ENCODE assay signal across 25 cellular contexts in the genomic region with DNA sequence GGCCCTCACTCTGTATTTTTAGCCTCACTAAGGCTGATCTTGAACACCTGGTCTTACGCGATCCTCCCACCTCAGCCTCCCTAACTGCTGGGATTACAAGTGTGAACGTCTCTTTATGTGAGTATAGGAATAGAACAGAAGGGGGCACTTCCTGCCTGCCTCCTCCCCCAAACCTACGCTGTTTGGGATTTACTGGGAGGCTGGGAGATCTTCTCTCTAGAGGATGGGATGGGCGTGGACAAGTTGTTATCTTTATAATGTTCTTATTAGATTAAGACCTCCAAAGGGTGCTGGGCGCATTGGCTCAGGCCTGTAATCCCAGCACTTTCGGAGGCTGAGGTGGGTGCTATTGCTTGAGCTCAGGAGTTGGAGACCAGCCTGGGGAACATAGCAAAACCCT. TPM values are rescaled to one million over a fixed set of nuclear protein-coding genes. Genes with fewer than 3 reads are reported as not detected.
A peak's percentile ranks its signal among the peaks of the same experiment; 100 is the strongest.
DNase-seq lines count a peak whose midpoint lies in the region; ATAC-seq, FAIRE-seq and TF ChIP-seq lines count a peak whose summit lies in the region.
"Had no signal": no experiment of that assay in that cellular context is flagged by ENCODE, and none has a peak within 500 bp of the region (broad histone marks: within the 10 kb centered on the region; RNA-seq: fewer than 3 reads in every experiment).

No MANE protein-coding gene starts in this region.

- H4K20me1 ChIP-seq in HepG2 (ENCODE audit: insufficient read depth, low read length), result peaks cover 11% of the 10 kb centered on the region

- peaks cover 36% of the 10 kb centered on the region for H3K4me1 Mint-ChIP-seq in memory B cell

- no TSS peak for BruUV-seq in HepG2 (replicated peaks; lab: Mats Ljungman, UMichigan)

- intact Hi-C loops in HepG2 (cut with micrococcal nuclease; ENCODE audit: unreplicated experiment) (no loop called here), right lobe of liver (cut with DNase I) (no loop called here), mucosa of descending colon (cut with DNase I, micrococcal nuclease) (no loop called here), thyroid gland (cut with DNase I) (no loop called here)

- CTCF ChIA-PET in HepG2 (lab: Yijun Ruan, JAX; ENCODE audit: low intra/inter-chr PET ratio, low total read pairs), result no interaction called here

- peaks cover 41% of the 10 kb centered on the region for H3K4me1 ChIP-seq in HepG2 (ENCODE audit: insufficient read depth, low read length)
- peaks cover 0 to 6% (median 2%) of the 10 kb centered on the region in 4 donors for H3K4me1 ChIP-seq in right lobe of liver
- peaks cover 15% of the 10 kb centered on the region for H3K4me1 ChIP-seq in mucosa of descending colon (ENCODE audit: low read depth)
- peaks cover 11 to 15% of the 10 kb centered on the region in 2 donors for H3K4me1 ChIP-seq in thyroid gland
- H3K4me1 ChIP-seq: BE2C had no signal

- DNase-seq in HepG2 (ENCODE audit: low spot score), result no peak
- DNase-seq in right lobe of liver, result no peak
- peak; percentile 32 for DNase-seq in SK-N-DZ (ENCODE audit: low spot score)
- DNase-seq in memory B cell (ENCODE audit: low spot score in 2 of 2), result no peak
- no peak for DNase-seq in mucosa of descending colon
- no peak for DNase-seq in thyroid gland
- DNase-seq in HTR-8/SVneo (ENCODE audit: insufficient read length, low spot score), result no peak
- no peak for DNase-seq in ureter (ENCODE audit: low spot score)
- DNase-seq: activated CD4-positive, alpha-beta T cell treated with anti-CD3 and anti-CD28 coated beads for 48 hours; activated T-cell treated with anti-CD3 and anti-CD28 coated beads, Interleukin-2, amount 50 U/mL, for 24 hours; BE2C; Caco-2; DMS79 treated with DMSO at 0.1 percent for 48 hours; effector CD4-positive, alpha-beta T cell; head of caudate nucleus; NCI-H1092 treated with DMSO at 0.1 percent for 48 hours; NCI-H187; NCI-H524 treated with DMSO at 0.1 percent for 48 hours; Peyer's patch; stimulated activated naive CD8-positive, alpha-beta T cell treated with anti-CD3 and anti-CD28 coated beads, Interleukin-15, Interleukin-2, amounts not matched to agents 100 U/mL and 50 U/mL, for 24 hours had no signal

- peaks cover 8% of the 10 kb centered on the region for H3K36me3 Mint-ChIP-seq in memory B cell

- no peak overlapping the region for H2AFZ ChIP-seq in HepG2 (ENCODE audit: low read length)

- H3K36me3 ChIP-seq in HepG2 (replicated peaks in 1 of 2; ENCODE audit: control insufficient read depth in 1 of 2, insufficient read depth in 2 of 2, low read length in 2 of 2), result no peaks in the 10 kb centered on the region
- no peaks in the 10 kb centered on the region for H3K36me3 ChIP-seq in right lobe of liver
- H3K36me3 ChIP-seq in mucosa of descending colon (ENCODE audit: low read depth), result no peaks in the 10 kb centered on the region
- H3K36me3 ChIP-seq in thyroid gland, result no peaks in the 10 kb centered on the region
- H3K36me3 ChIP-seq: BE2C, HAP-1, neutrophil, Peyer's patch, thoracic aorta had no signal

- TF ChIP-seq POLR2A in HepG2 (IDR thresholded peaks at IDR 0.05; ENCODE audit: insufficient read depth in 1 of 2, low read depth in 2 of 2, low read length in 2 of 2), result no peak
- TF ChIP-seq POLR2A in right lobe of liver (IDR thresholded peaks at IDR 0.05), result no peak
- TF ChIP-seq POLR2A in thyroid gland (IDR thresholded peaks at IDR 0.05), result no peak

- peaks cover 2% of the 10 kb centered on the region for H3K9me3 Mint-ChIP-seq in memory B cell

- 81% methylated on average over 7 of the region's 7 CpGs for WGBS in HepG2 (ENCODE audit: low lambda C conversion rate)
- WGBS in right lobe of liver (ENCODE audit: insufficient coverage, low coverage, low lambda C conversion rate, missing lambda C conversion rate), result 76% methylated on average over 7 of the region's 7 CpGs
- WGBS in thyroid gland, 2 donors, result 83% methylated on average over 7 of the region's 7 CpGs

- H3K4me3 ChIP-seq in HepG2 (replicated peaks in 1 of 3; ENCODE audit: insufficient read depth in 1 of 3, low read depth in 2 of 3, low read length in 3 of 3), result no peak overlapping the region
- H3K4me3 ChIP-seq in right lobe of liver, result no peak overlapping the region
- no peak overlapping the region for H3K4me3 ChIP-seq in mucosa of descending colon
- H3K4me3 ChIP-seq in thyroid gland (replicated peaks in 1 of 3), result no peak overlapping the region
- H3K4me3 ChIP-seq: HAP-1, K562, Peyer's patch, SJSA1, thoracic aorta had no signal

- H3K27ac ChIP-seq in HepG2 (ENCODE audit: extremely low read length, insufficient read depth, low read length) (no peak overlapping the region), right lobe of liver (no peak overlapping the region), thyroid gland (no peak overlapping the region)
- H3K27ac ChIP-seq: neutrophil, Peyer's patch, SJSA1, thoracic aorta had no signal

- H3K4me3 Mint-ChIP-seq in memory B cell, result no peak overlapping the region
- H3K4me3 Mint-ChIP-seq: activated T-cell treated with anti-CD3 and anti-CD28 coated beads, Interleukin-2, amount 50 U/mL, for 24 hours had no signal

- TF ChIP-seq CTCF in HepG2 (CRISPR knock-in tag; IDR thresholded peaks at IDR 0.05) (no peak), right lobe of liver (IDR thresholded peaks at IDR 0.05) (no peak), mucosa of descending colon (IDR thresholded peaks at IDR 0.05) (no peak), thyroid gland (IDR thresholded peaks at IDR 0.05) (no peak)

- no peak for TF ChIP-seq RAD21 in HepG2 (CRISPR knock-in tag; IDR thresholded peaks at IDR 0.05)

- POLR2A ChIA-PET in HepG2 (lab: Yijun Ruan, JAX), result no interaction called here

- H3K27me3 Mint-ChIP-seq in memory B cell, result no peaks in the 10 kb centered on the region
- H3K27me3 Mint-ChIP-seq: activated T-cell treated with anti-CD3 and anti-CD28 coated beads, Interleukin-2, amount 50 U/mL, for 24 hours had no signal

- H3K79me2 ChIP-seq in HepG2 (ENCODE audit: insufficient read depth, low read length), result peaks cover 14% of the 10 kb centered on the region

- H3K9me3 ChIP-seq in HepG2 (ENCODE audit: low read length) (no peaks in the 10 kb centered on the region), right lobe of liver (no peaks in the 10 kb centered on the region), mucosa of descending colon (no peaks in the 10 kb centered on the region), thyroid gland (no peaks in the 10 kb centered on the region)
- H3K9me3 ChIP-seq: BE2C, Caco-2, HAP-1, neutrophil, Peyer's patch, thoracic aorta had no signal

- no peak overlapping the region for H3K4me2 ChIP-seq in HepG2 (ENCODE audit: low read depth, low read length)

- ATAC-seq in HepG2, result no peak
- no peak for ATAC-seq in right lobe of liver
- ATAC-seq in memory B cell (ENCODE audit: low read depth), result no peak
- ATAC-seq in mucosa of descending colon, result no peak
- ATAC-seq: K562; stimulated activated naive CD8-positive, alpha-beta T cell treated with anti-CD3 and anti-CD28 coated beads, Interleukin-15, Interleukin-2, amounts not matched to agents 100 U/mL and 50 U/mL, for 24 hours had no signal

- peak overlapping the region; percentile 74 for H3K27ac Mint-ChIP-seq in memory B cell
- H3K27ac Mint-ChIP-seq: activated T-cell treated with anti-CD3 and anti-CD28 coated beads, Interleukin-2, amount 50 U/mL, for 24 hours had no signal

- TF ChIP-seq EP300 in HepG2 (IDR thresholded peaks at IDR 0.05; ENCODE audit: low read depth in 2 of 2, low read length in 2 of 2) (no peak), HepG2 (CRISPR knock-in tag; IDR thresholded peaks at IDR 0.05; ENCODE audit: borderline replicate concordance) (no peak)

- FAIRE-seq in HepG2 (lab: Jason Lieb, UNC) (no peak), HTR-8/SVneo (lab: Jason Lieb, UNC) (no peak)
- FAIRE-seq: K562 had no signal

- in situ Hi-C loops in HepG2 (cut with HindIII; ENCODE audit: extremely low pct_ligation_motif_present, low pct_unique_long_range_greater_than_20kb), result loop anchor here (10.0 kb wide), 1 partner anchor 127 kb away; no protein-coding TSS in a partner anchor

- no peaks in the 10 kb centered on the region; a peak in 1 of 5 replicates for H3K27me3 ChIP-seq in HepG2 (ENCODE audit: control insufficient read depth in 1 of 2, insufficient read depth in 2 of 2, low read length in 2 of 2)
- H3K27me3 ChIP-seq in right lobe of liver, result no peaks in the 10 kb centered on the region
- H3K27me3 ChIP-seq in thyroid gland, result no peaks in the 10 kb centered on the region
- H3K27me3 ChIP-seq: BE2C, neutrophil, Peyer's patch, SJSA1 had no signal

- H3K9ac ChIP-seq in HepG2 (ENCODE audit: insufficient read depth, low read depth, low read length), result no peak overlapping the region

RNA-seq across cellular contexts. Expression of gene CSNK1G2, which starts 2.9 kb away (rescaled TPM):
- total RNA-seq in HepG2 (2016; rRNA removed; fragmentation: Illumina TruSeq; extraction: Trizol) (29.7 and 53.8 TPM in 2 replicates), right lobe of liver (10 to 100 TPM; 14.4 to 35.2 (median 22.6) TPM), mucosa of descending colon (10 to 100 TPM; 51.8 to 58.6 (median 56.7) TPM), thyroid gland (10 to 100 TPM; 47.2 to 67.6 (median 60.8) TPM), ureter (57.2 TPM)
- 40.6 and 41.0 TPM in 2 replicates for total RNA-seq in HepG2 (2016; cell fraction: cytosol; rRNA removed; fragmentation: Illumina TruSeq; extraction: Trizol; ENCODE audit: low read depth)
- 26.8 and 56.3 TPM in 2 replicates for total RNA-seq in HepG2 (2016; cell fraction: insoluble cytoplasmic fraction; rRNA removed; fragmentation: Illumina TruSeq; extraction: Trizol)
- total RNA-seq in HepG2 (2016; cell fraction: membrane; rRNA removed; fragmentation: Illumina TruSeq; extraction: Trizol), result 85.2 and 87.4 TPM in 2 replicates
- 39.2 and 46.8 TPM in 2 replicates for total RNA-seq in HepG2 (2016; cell fraction: nucleus; rRNA removed; fragmentation: Illumina TruSeq; extraction: Trizol)
- polyA plus RNA-seq in HepG2 (2011; rRNA removed), result 72.5 and 88.4 TPM in 2 replicates
- 33.8 and 56.1 TPM in 2 replicates for polyA plus RNA-seq in HepG2 (2011; cell fraction: cytosol; rRNA removed)
- 380 and 522 TPM in 2 replicates for polyA plus RNA-seq in HepG2 (2011; cell fraction: nucleus; rRNA removed)
- polyA plus RNA-seq in HepG2 (2012), result 38.6 and 40.4 TPM in 2 replicates
- polyA plus RNA-seq in HepG2 (2016; cell fraction: cytosol; fragmentation: Illumina TruSeq; extraction: Trizol; ENCODE audit: low read depth), result 39.6 and 47.2 TPM in 2 replicates
- polyA plus RNA-seq in HepG2 (2016; cell fraction: insoluble cytoplasmic fraction; fragmentation: Illumina TruSeq; extraction: Trizol; ENCODE audit: low read depth), result 36.1 and 45.7 TPM in 2 replicates
- 79.1 and 81.2 TPM in 2 replicates for polyA plus RNA-seq in HepG2 (2016; cell fraction: membrane; fragmentation: Illumina TruSeq; extraction: Trizol; ENCODE audit: low read depth)
- 157 TPM in 2 replicates for polyA plus RNA-seq in HepG2 (2016; cell fraction: nucleus; fragmentation: Illumina TruSeq; extraction: Trizol; ENCODE audit: insufficient read depth, low read depth)
- polyA minus RNA-seq in HepG2 (2011; rRNA and poly(A)+ RNA removed; ENCODE audit: low replicate concordance), result 51.2 and 83.6 TPM in 2 replicates
- polyA minus RNA-seq in HepG2 (2011; cell fraction: cytosol; rRNA and poly(A)+ RNA removed), result 23.6 and 25.2 TPM in 2 replicates
- polyA minus RNA-seq in HepG2 (2011; cell fraction: nucleus; rRNA and poly(A)+ RNA removed), result 18.2 and 21.2 TPM in 2 replicates
- polyA plus RNA-seq in SK-N-DZ (2014; cell fraction: cytosol; rRNA removed), result 89.9 and 99.4 TPM in 2 replicates
- polyA plus RNA-seq in SK-N-DZ (2014; cell fraction: nucleus; rRNA removed), result 481 and 510 TPM in 2 replicates

RNA-seq across cellular contexts. Expression of gene ADAT3, which starts 32.9 kb away (rescaled TPM):
- total RNA-seq in HepG2 (2016; rRNA removed; fragmentation: Illumina TruSeq; extraction: Trizol) (2.0 and 3.5 TPM in 2 replicates), right lobe of liver (1 to 10 TPM; 1.8 to 5.3 (median 2.7) TPM), mucosa of descending colon (10 to 100 TPM; 12.5 to 21.9 (median 19.6) TPM), thyroid gland (10 to 100 TPM in 2 of 4 donors, 1 to 10 TPM in 2; 4.0 to 14.6 (median 8.3) TPM), ureter (4.1 TPM)
- total RNA-seq in HepG2 (2016; cell fraction: cytosol; rRNA removed; fragmentation: Illumina TruSeq; extraction: Trizol; ENCODE audit: low read depth), result 0.79 and 0.81 TPM in 2 replicates
- 1.7 and 3.1 TPM in 2 replicates for total RNA-seq in HepG2 (2016; cell fraction: insoluble cytoplasmic fraction; rRNA removed; fragmentation: Illumina TruSeq; extraction: Trizol)
- total RNA-seq in HepG2 (2016; cell fraction: membrane; rRNA removed; fragmentation: Illumina TruSeq; extraction: Trizol), result 1.7 and 2.1 TPM in 2 replicates
- total RNA-seq in HepG2 (2016; cell fraction: nucleus; rRNA removed; fragmentation: Illumina TruSeq; extraction: Trizol), result 1.5 and 1.9 TPM in 2 replicates
- 0.95 and 1.4 TPM in 2 replicates for polyA plus RNA-seq in HepG2 (2011; rRNA removed)
- 0.94 and 1.7 TPM in 2 replicates for polyA plus RNA-seq in HepG2 (2011; cell fraction: cytosol; rRNA removed)
- 6.4 and 7.8 TPM in 2 replicates for polyA plus RNA-seq in HepG2 (2011; cell fraction: nucleus; rRNA removed)
- 1.3 and 1.7 TPM in 2 replicates for polyA plus RNA-seq in HepG2 (2012)
- polyA plus RNA-seq in HepG2 (2016; cell fraction: cytosol; fragmentation: Illumina TruSeq; extraction: Trizol; ENCODE audit: low read depth), result 0.68 TPM in 2 replicates
- 2.8 and 3.5 TPM in 2 replicates for polyA plus RNA-seq in HepG2 (2016; cell fraction: insoluble cytoplasmic fraction; fragmentation: Illumina TruSeq; extraction: Trizol; ENCODE audit: low read depth)
- polyA plus RNA-seq in HepG2 (2016; cell fraction: membrane; fragmentation: Illumina TruSeq; extraction: Trizol; ENCODE audit: low read depth), result 1.1 and 1.4 TPM in 2 replicates
- 5.0 and 6.1 TPM in 2 replicates for polyA plus RNA-seq in HepG2 (2016; cell fraction: nucleus; fragmentation: Illumina TruSeq; extraction: Trizol; ENCODE audit: insufficient read depth, low read depth)
- 2.1 and 3.8 TPM in 2 replicates for polyA minus RNA-seq in HepG2 (2011; rRNA and poly(A)+ RNA removed; ENCODE audit: low replicate concordance)
- 1.3 and 1.6 TPM in 2 replicates for polyA minus RNA-seq in HepG2 (2011; cell fraction: cytosol; rRNA and poly(A)+ RNA removed)
- polyA minus RNA-seq in HepG2 (2011; cell fraction: nucleus; rRNA and poly(A)+ RNA removed), result 2.3 and 2.6 TPM in 2 replicates
- 6.3 and 9.5 TPM in 2 replicates for polyA plus RNA-seq in SK-N-DZ (2014; cell fraction: cytosol; rRNA removed)
- polyA plus RNA-seq in SK-N-DZ (2014; cell fraction: nucleus; rRNA removed), result 6.1 and 7.3 TPM in 2 replicates

RNA-seq across cellular contexts. Expression of gene SCAMP4, which starts 32.9 kb away (rescaled TPM):
- total RNA-seq in HepG2 (2016; rRNA removed; fragmentation: Illumina TruSeq; extraction: Trizol), result 10.8 and 13.7 TPM in 2 replicates
- 4.4 and 5.1 TPM in 2 replicates for total RNA-seq in HepG2 (2016; cell fraction: cytosol; rRNA removed; fragmentation: Illumina TruSeq; extraction: Trizol; ENCODE audit: low read depth)
- total RNA-seq in HepG2 (2016; cell fraction: insoluble cytoplasmic fraction; rRNA removed; fragmentation: Illumina TruSeq; extraction: Trizol), result 9.1 and 12.6 TPM in 2 replicates
- 10.1 and 10.7 TPM in 2 replicates for total RNA-seq in HepG2 (2016; cell fraction: membrane; rRNA removed; fragmentation: Illumina TruSeq; extraction: Trizol)
- 24.2 and 31.8 TPM in 2 replicates for total RNA-seq in HepG2 (2016; cell fraction: nucleus; rRNA removed; fragmentation: Illumina TruSeq; extraction: Trizol)
- 10.7 and 12.8 TPM in 2 replicates for polyA plus RNA-seq in HepG2 (2011; rRNA removed)
- polyA plus RNA-seq in HepG2 (2011; cell fraction: cytosol; rRNA removed), result 7.6 and 8.7 TPM in 2 replicates
- polyA plus RNA-seq in HepG2 (2011; cell fraction: nucleus; rRNA removed), result 43.5 and 55.3 TPM in 2 replicates
- polyA plus RNA-seq in HepG2 (2012), result 21.8 and 32.2 TPM in 2 replicates
- 5.1 and 6.4 TPM in 2 replicates for polyA plus RNA-seq in HepG2 (2016; cell fraction: cytosol; fragmentation: Illumina TruSeq; extraction: Trizol; ENCODE audit: low read depth)
- polyA plus RNA-seq in HepG2 (2016; cell fraction: insoluble cytoplasmic fraction; fragmentation: Illumina TruSeq; extraction: Trizol; ENCODE audit: low read depth), result 10.3 and 13.4 TPM in 2 replicates
- polyA plus RNA-seq in HepG2 (2016; cell fraction: membrane; fragmentation: Illumina TruSeq; extraction: Trizol; ENCODE audit: low read depth), result 11.5 and 11.6 TPM in 2 replicates
- 69.4 and 71.5 TPM in 2 replicates for polyA plus RNA-seq in HepG2 (2016; cell fraction: nucleus; fragmentation: Illumina TruSeq; extraction: Trizol; ENCODE audit: insufficient read depth, low read depth)
- 14.8 and 32.0 TPM in 2 replicates for polyA minus RNA-seq in HepG2 (2011; rRNA and poly(A)+ RNA removed; ENCODE audit: low replicate concordance)
- 35.3 TPM in 2 replicates for polyA minus RNA-seq in HepG2 (2011; cell fraction: cytosol; rRNA and poly(A)+ RNA removed)
- 13.2 and 15.5 TPM in 2 replicates for polyA minus RNA-seq in HepG2 (2011; cell fraction: nucleus; rRNA and poly(A)+ RNA removed)
- 10 to 100 TPM; 22.1 to 60.6 (median 24.4) TPM for total RNA-seq in right lobe of liver
- 48.3 and 92.0 TPM in 2 replicates for polyA plus RNA-seq in SK-N-DZ (2014; cell fraction: cytosol; rRNA removed)
- 30.7 and 30.8 TPM in 2 replicates for polyA plus RNA-seq in SK-N-DZ (2014; cell fraction: nucleus; rRNA removed)
- 10 to 100 TPM; 57.2 to 61.3 (median 59.8) TPM for total RNA-seq in mucosa of descending colon
- 100 to 1,000 TPM in 3 of 4 donors, 10 to 100 TPM in 1; 69.5 to 269 (median 137) TPM for total RNA-seq in thyroid gland
- 82.3 TPM for total RNA-seq in ureter

RNA-seq across cellular contexts. Expression of gene ABHD17A, which starts 52.8 kb away (rescaled TPM):
- total RNA-seq in HepG2 (2016; rRNA removed; fragmentation: Illumina TruSeq; extraction: Trizol) (27.9 and 40.8 TPM in 2 replicates), right lobe of liver (10 to 100 TPM; 20.4 to 49.5 (median 23.5) TPM), mucosa of descending colon (10 to 100 TPM; 60.9 to 65.8 (median 65.8) TPM), thyroid gland (100 to 1,000 TPM in 1 of 4 donors, 10 to 100 TPM in 3; 86.8 to 134 (median 91.4) TPM), ureter (58.1 TPM)
- total RNA-seq in HepG2 (2016; cell fraction: cytosol; rRNA removed; fragmentation: Illumina TruSeq; extraction: Trizol; ENCODE audit: low read depth), result 52.2 and 64.4 TPM in 2 replicates
- total RNA-seq in HepG2 (2016; cell fraction: insoluble cytoplasmic fraction; rRNA removed; fragmentation: Illumina TruSeq; extraction: Trizol), result 24.0 and 37.3 TPM in 2 replicates
- 65.2 and 82.2 TPM in 2 replicates for total RNA-seq in HepG2 (2016; cell fraction: membrane; rRNA removed; fragmentation: Illumina TruSeq; extraction: Trizol)
- 17.1 and 19.3 TPM in 2 replicates for total RNA-seq in HepG2 (2016; cell fraction: nucleus; rRNA removed; fragmentation: Illumina TruSeq; extraction: Trizol)
- polyA plus RNA-seq in HepG2 (2011; rRNA removed), result 27.7 and 44.6 TPM in 2 replicates
- polyA plus RNA-seq in HepG2 (2011; cell fraction: cytosol; rRNA removed), result 25.9 and 53.1 TPM in 2 replicates
- polyA plus RNA-seq in HepG2 (2011; cell fraction: nucleus; rRNA removed), result 72.5 and 83.8 TPM in 2 replicates
- 11.9 and 16.2 TPM in 2 replicates for polyA plus RNA-seq in HepG2 (2012)
- polyA plus RNA-seq in HepG2 (2016; cell fraction: cytosol; fragmentation: Illumina TruSeq; extraction: Trizol; ENCODE audit: low read depth), result 51.0 and 62.5 TPM in 2 replicates
- polyA plus RNA-seq in HepG2 (2016; cell fraction: insoluble cytoplasmic fraction; fragmentation: Illumina TruSeq; extraction: Trizol; ENCODE audit: low read depth), result 25.3 and 27.0 TPM in 2 replicates
- polyA plus RNA-seq in HepG2 (2016; cell fraction: membrane; fragmentation: Illumina TruSeq; extraction: Trizol; ENCODE audit: low read depth), result 54.6 and 60.4 TPM in 2 replicates
- 38.7 and 42.0 TPM in 2 replicates for polyA plus RNA-seq in HepG2 (2016; cell fraction: nucleus; fragmentation: Illumina TruSeq; extraction: Trizol; ENCODE audit: insufficient read depth, low read depth)
- polyA minus RNA-seq in HepG2 (2011; rRNA and poly(A)+ RNA removed; ENCODE audit: low replicate concordance), result 15.0 and 50.9 TPM in 2 replicates
- 17.2 and 18.0 TPM in 2 replicates for polyA minus RNA-seq in HepG2 (2011; cell fraction: cytosol; rRNA and poly(A)+ RNA removed)
- polyA minus RNA-seq in HepG2 (2011; cell fraction: nucleus; rRNA and poly(A)+ RNA removed), result 5.7 and 5.8 TPM in 2 replicates
- 73.8 and 89.9 TPM in 2 replicates for polyA plus RNA-seq in SK-N-DZ (2014; cell fraction: cytosol; rRNA removed)
- 197 and 240 TPM in 2 replicates for polyA plus RNA-seq in SK-N-DZ (2014; cell fraction: nucleus; rRNA removed)
